In genomic region chr1:20787775-20788488, GRCh38 we compare ENCODE assay signal across 8 cellular contexts. TPM values are rescaled to one million over a fixed set of nuclear protein-coding genes. Genes with fewer than 3 reads are reported as not detected.
DNase-seq lines count a peak whose midpoint lies in the region; ATAC-seq, FAIRE-seq and TF ChIP-seq lines count a peak whose summit lies in the region.

No MANE protein-coding gene starts in this region.

- H3K9me3 ChIP-seq in GM12878 (replicated peaks; ENCODE audit: control insufficient read depth, insufficient read depth, low read length) (no peaks in the 10 kb centered on the region), testis (no peaks in the 10 kb centered on the region)

- POLR2A ChIA-PET in GM12878 (lab: Charles Lee): interaction anchor here (0.5 to 1.7 kb wide), 6 partner anchors 15 to 388 kb away, joined by 3 to 7 read pairs (median 5); partner anchors contain the start of gene SH2D5

- ATAC-seq in stimulated activated naive CD8-positive, alpha-beta T cell treated with anti-CD3 and anti-CD28 coated beads, Interleukin-15, Interleukin-2, amounts not matched to agents 100 U/mL and 50 U/mL, for 24 hours: no peak
- no peak for ATAC-seq in GM12878
- no peak for ATAC-seq in HG03097 (IDR thresholded peaks at IDR 0.05; ENCODE audit: low FRiP score, unreplicated experiment)
- ATAC-seq in GM18505 (IDR thresholded peaks at IDR 0.05; ENCODE audit: unreplicated experiment): no peak

- SMC1A ChIA-PET in GM12878 (lab: Charles Lee; ENCODE audit: uncharacterized antibody, unreplicated experiment): interaction anchor here (0.6 to 1.9 kb wide), 5 partner anchors 12 to 179 kb away, joined by 3 to 8 read pairs (median 3); no protein-coding TSS in a partner anchor

- peaks cover 37% of the 10 kb centered on the region for H3K79me2 ChIP-seq in GM12878 (ENCODE audit: control insufficient read depth, insufficient read depth, low read length)

- no TSS peak for BruUV-seq in GM12878 (replicated peaks; lab: Mats Ljungman, UMichigan)

- TF ChIP-seq RAD21 in GM12878 (IDR thresholded peaks at IDR 0.05; ENCODE audit: insufficient read depth, low read depth, low read length): no peak

- H3K4me2 ChIP-seq in GM12878 (ENCODE audit: control insufficient read depth, insufficient read depth): peak overlapping the region; percentile 51

- WGBS in GM12878 (ENCODE audit: insufficient coverage, insufficient replicate concordance, low lambda C conversion rate, missing lambda C conversion rate): 34% methylated on average over 16 of the region's 16 CpGs
- 9 to 11% methylated on average over 16 of the region's 16 CpGs for WGBS in testis, 2 donors

- CTCF ChIA-PET in GM12878 (lab: Yijun Ruan, JAX): interaction anchor here (0.6 to 1.5 kb wide), 4 partner anchors 91 to 407 kb away, joined by 3 to 5 read pairs (median 3); no protein-coding TSS in a partner anchor

- RAD21 ChIA-PET in GM12878 (lab: Charles Lee; ENCODE audit: unreplicated experiment): interaction anchor here (2.3 kb wide), 1 partner anchor 54 kb away, joined by 7 read pairs; no protein-coding TSS in a partner anchor

- H3K9me3 Mint-ChIP-seq in stimulated activated naive CD8-positive, alpha-beta T cell treated with anti-CD3 and anti-CD28 coated beads, Interleukin-15, Interleukin-2, amounts not matched to agents 100 ng/mL and 50 ng/mL, for 24 hours: no peaks in the 10 kb centered on the region

- H2AFZ ChIP-seq in GM12878 (ENCODE audit: control insufficient read depth, low read depth, low read length): peak overlapping the region; percentile 94

- H3K4me1 Mint-ChIP-seq in stimulated activated naive CD8-positive, alpha-beta T cell treated with anti-CD3 and anti-CD28 coated beads, Interleukin-15, Interleukin-2, amounts not matched to agents 100 ng/mL and 50 ng/mL, for 24 hours (ENCODE audit: low read depth): peaks cover 30% of the 10 kb centered on the region

- DNase-seq in stimulated activated naive CD8-positive, alpha-beta T cell treated with anti-CD3 and anti-CD28 coated beads, Interleukin-15, Interleukin-2, amounts not matched to agents 100 U/mL and 50 U/mL, for 24 hours: no peak
- DNase-seq in NCI-H69 (lab: John Stamatoyannopoulos, UW): peak; percentile 58
- no peak for DNase-seq in GM12878 (ENCODE audit: low read depth, low spot score)
- DNase-seq in kidney tubule cell (ENCODE audit: low spot score): peak; percentile 65
- DNase-seq in testis: no peak

- H3K27ac Mint-ChIP-seq in stimulated activated naive CD8-positive, alpha-beta T cell treated with anti-CD3 and anti-CD28 coated beads, Interleukin-15, Interleukin-2, amounts not matched to agents 100 ng/mL and 50 ng/mL, for 24 hours: peak overlapping the region; percentile 96

- no peak for TF ChIP-seq EP300 in GM12878 (IDR thresholded peaks at IDR 0.05; ENCODE audit: borderline replicate concordance in 1 of 2, control insufficient read depth in 1 of 2, low read depth in 2 of 2, low read length in 2 of 2)

- no peak for TF ChIP-seq CTCF in GM12878 (IDR thresholded peaks at IDR 0.05 in 2 of 3, conservative IDR thresholded peaks at IDR 0.05 in 1 of 3; ENCODE audit: control insufficient read depth in 2 of 3, extremely low read depth in 1 of 3, insufficient read depth in 1 of 3, low read depth in 3 of 3, low read length in 3 of 3)
- TF ChIP-seq CTCF in testis (IDR thresholded peaks at IDR 0.05): no peak

- H3K4me3 Mint-ChIP-seq in stimulated activated naive CD8-positive, alpha-beta T cell treated with anti-CD3 and anti-CD28 coated beads, Interleukin-15, Interleukin-2, amounts not matched to agents 100 ng/mL and 50 ng/mL, for 24 hours: peak overlapping the region; percentile 99

- H3K27me3 ChIP-seq in GM12878 (replicated peaks in 1 of 2; ENCODE audit: control insufficient read depth in 2 of 2, insufficient read depth in 2 of 2, low read length in 1 of 2) (no peaks in the 10 kb centered on the region), testis (no peaks in the 10 kb centered on the region)

- intact Hi-C loops in GM12878 (cut with micrococcal nuclease; ENCODE audit: unreplicated experiment) (loop anchor here (2.0 to 10.0 kb wide), 2 partner anchors 127 to 387 kb away; partner anchors contain the start of genes DDOST and EIF4G3), testis (cut with DNase I; ENCODE audit: low total_unique reads) (no loop called here)

- FAIRE-seq in GM12878 (lab: Jason Lieb, UNC): peak; percentile 7

- in situ Hi-C loops in GM12878 (cut with MboI): no loop called here

- H4K20me1 ChIP-seq in GM12878 (ENCODE audit: control insufficient read depth, insufficient read depth): no peaks in the 10 kb centered on the region

- peaks cover 6% of the 10 kb centered on the region; the same call in 1 of the 2 replicates for H3K4me1 ChIP-seq in GM12878 (ENCODE audit: control insufficient read depth, insufficient read depth, low read length)
- peaks cover 21% of the 10 kb centered on the region for H3K4me1 ChIP-seq in testis

- H3K36me3 Mint-ChIP-seq in stimulated activated naive CD8-positive, alpha-beta T cell treated with anti-CD3 and anti-CD28 coated beads, Interleukin-15, Interleukin-2, amounts not matched to agents 100 ng/mL and 50 ng/mL, for 24 hours (ENCODE audit: low read depth): no peaks in the 10 kb centered on the region

- H3K27me3 Mint-ChIP-seq in stimulated activated naive CD8-positive, alpha-beta T cell treated with anti-CD3 and anti-CD28 coated beads, Interleukin-15, Interleukin-2, amounts not matched to agents 100 ng/mL and 50 ng/mL, for 24 hours: no peaks in the 10 kb centered on the region

- peak overlapping the region; percentile 78 for H3K4me3 ChIP-seq in GM12878
- H3K4me3 ChIP-seq in testis: peak overlapping the region; percentile 76 to 98

- no peaks in the 10 kb centered on the region for H3K36me3 ChIP-seq in GM12878 (ENCODE audit: control insufficient read depth in 2 of 2, insufficient read depth in 2 of 2, low read length in 1 of 2)
- H3K36me3 ChIP-seq in testis (ENCODE audit: low read depth, missing control alignments): no peaks in the 10 kb centered on the region

- H3K27ac ChIP-seq in GM12878 (ENCODE audit: control insufficient read depth, insufficient read depth) (peak overlapping the region; percentile 96), testis (peak overlapping the region; percentile 94 to 99)

- peak overlapping the region; percentile 92 for H3K9ac ChIP-seq in GM12878 (ENCODE audit: control insufficient read depth, insufficient read depth, low read length)

- TF ChIP-seq POLR2A in GM12878 (IDR thresholded peaks at IDR 0.05; ENCODE audit: low read depth, low read length): no peak
- no peak for TF ChIP-seq POLR2A in testis (IDR thresholded peaks at IDR 0.05)
- TF ChIP-seq POLR2A in GM18505 (IDR thresholded peaks at IDR 0.05; ENCODE audit: borderline replicate concordance, extremely low read depth, insufficient read depth, insufficient read length): no peak

RNA-seq across cellular contexts. Expression of gene HP1BP3, which starts 0.8 kb away (rescaled TPM):
- total RNA-seq in GM12878 (2013; cell fraction: nucleolus; rRNA removed): 311 and 327 TPM in 2 replicates
- 133 TPM in 2 replicates for total RNA-seq in GM12878 (2014; rRNA removed)
- 134 and 146 TPM in 2 replicates for total RNA-seq in GM12878 (2014; rRNA removed; fragmentation: Illumina TruSeq; extraction: Trizol)
- total RNA-seq in GM12878 (2021): 138 and 149 TPM in 2 replicates
- polyA plus RNA-seq in GM12878 (2011; ENCODE audit: low read depth): 55.4 TPM
- polyA plus RNA-seq in GM12878 (2011; rRNA removed): 186 and 230 TPM in 2 replicates
- 105 and 129 TPM in 2 replicates for polyA plus RNA-seq in GM12878 (2011; cell fraction: cytosol; rRNA removed)
- polyA plus RNA-seq in GM12878 (2011; cell fraction: nucleus; rRNA removed): 209 and 248 TPM in 2 replicates
- 79.9 and 93.8 TPM in 2 replicates for polyA plus RNA-seq in GM12878 (2012)
- 174 and 182 TPM in 2 replicates for polyA plus RNA-seq in GM12878 (2014; fragmentation: Illumina TruSeq; extraction: Trizol)
- polyA plus RNA-seq in GM12878 (2014; fragmentation: Nextera tagmentation; extraction: Ambion mirVana): 10 to 100 TPM; 32.6 to 88.9 TPM
- polyA plus RNA-seq in GM12878 (2014; rRNA removed): 168 and 188 TPM in 2 replicates
- 100 to 1,000 TPM; 109 to 117 TPM for polyA plus RNA-seq in GM12878 (2016; fragmentation: Nextera tagmentation; extraction: Ambion mirVana)
- 64.8 and 95.8 TPM in 2 replicates for polyA minus RNA-seq in GM12878 (2011; rRNA and poly(A)+ RNA removed)
- polyA minus RNA-seq in GM12878 (2011; cell fraction: cytosol; rRNA and poly(A)+ RNA removed): 47.7 and 55.1 TPM in 2 replicates
- 88.4 and 136 TPM in 2 replicates for polyA minus RNA-seq in GM12878 (2011; cell fraction: nucleus; rRNA and poly(A)+ RNA removed)
- 100 to 1,000 TPM; 347 to 401 TPM for total RNA-seq in testis
- polyA plus RNA-seq in testis (ENCODE audit: insufficient read depth, low read depth, low replicate concordance): 165 TPM

RNA-seq across cellular contexts. Expression of gene SH2D5, which starts 55.4 kb away (rescaled TPM):
- total RNA-seq in GM12878 (2013; cell fraction: nucleolus; rRNA removed): 3.1 and 3.7 TPM in 2 replicates
- total RNA-seq in GM12878 (2014; rRNA removed) (0.33 and 0.62 TPM in 2 replicates), GM12878 (2014; rRNA removed; fragmentation: Illumina TruSeq; extraction: Trizol) (0.09 and 0.18 TPM in 2 replicates), GM12878 (2021) (0.56 and 0.59 TPM in 2 replicates), testis (1 to 10 TPM; 4.2 to 5.8 TPM)
- polyA plus RNA-seq in GM12878 (2011; ENCODE audit: low read depth): 0.22 TPM
- polyA plus RNA-seq in GM12878 (2011; rRNA removed) (0.22 and 0.29 TPM in 2 replicates), GM12878 (2014; fragmentation: Illumina TruSeq; extraction: Trizol) (0.09 and 0.16 TPM in 2 replicates), GM12878 (2014; fragmentation: Nextera tagmentation; extraction: Ambion mirVana) (under 1 TPM in 1 of 2 experiments, not detected in 1; 0.03 TPM), GM12878 (2014; rRNA removed) (0.20 and 0.39 TPM in 2 replicates), GM12878 (2016; fragmentation: Nextera tagmentation; extraction: Ambion mirVana) (not detected), testis (ENCODE audit: insufficient read depth, low read depth, low replicate concordance) (5.1 TPM)
- 0.22 and 0.33 TPM in 2 replicates for polyA plus RNA-seq in GM12878 (2011; cell fraction: cytosol; rRNA removed)
- polyA plus RNA-seq in GM12878 (2011; cell fraction: nucleus; rRNA removed): 1.4 and 1.5 TPM in 2 replicates
- 0.51 and 1.1 TPM in 2 replicates for polyA plus RNA-seq in GM12878 (2012)
- polyA minus RNA-seq in GM12878 (2011; rRNA and poly(A)+ RNA removed): not detected in 2 replicates
- not detected in 2 replicates for polyA minus RNA-seq in GM12878 (2011; cell fraction: cytosol; rRNA and poly(A)+ RNA removed)
- 0.10 and 0.12 TPM in 2 replicates for polyA minus RNA-seq in GM12878 (2011; cell fraction: nucleus; rRNA and poly(A)+ RNA removed)

Comparison
In these comparisons a context has a peak if more than half of its experiments do, and no peak if none do; other contexts are left out.
1. DNase-seq: peak in NCI-H69 (single experiment) and kidney tubule cell (single experiment); none in stimulated activated naive CD8-positive, alpha-beta T cell treated with anti-CD3 and anti-CD28 coated beads, Interleukin-15, Interleukin-2, amounts not matched to agents 100 U/mL and 50 U/mL, for 24 hours (single experiment), GM12878 (single experiment) and testis (single experiment).